In genomic region chr16:82884320-82884898, GRCh38 we compare ENCODE assay signal across 22 cellular contexts.
"Had no signal": no experiment of that assay in that cellular context is flagged by ENCODE, and none has a peak within 500 bp of the region (broad histone marks: within the 10 kb centered on the region; RNA-seq: fewer than 3 reads in every experiment).

No MANE protein-coding gene starts in this region.

- H3K9me3 ChIP-seq: body of pancreas, colonic mucosa, gastrocnemius medialis had no signal

- H3K36me3 ChIP-seq: colonic mucosa, gastrocnemius medialis, WERI-Rb-1 had no signal

- H3K4me1 ChIP-seq: body of pancreas, colonic mucosa, foreskin keratinocyte had no signal

- DNase-seq: activated B cell treated with CpG ODN at 0.5 μM for 24 hours; activated CD4-positive, alpha-beta T cell treated with anti-CD3 and anti-CD28 coated beads for 48 hours; activated CD4-positive, alpha-beta T cell treated with anti-CD3 and anti-CD28 coated beads, Interleukin-2, amount 50 U/mL, for 1 hour; activated CD4-positive, alpha-beta T cell treated with anti-CD3 and anti-CD28 coated beads, Interleukin-2, amount 50 U/mL, for 48 hours; activated CD8-positive, alpha-beta memory T cell treated with anti-CD3 and anti-CD28 coated beads for 24 hours; activated CD8-positive, alpha-beta T cell treated with anti-CD3 and anti-CD28 coated beads for 36 hours; activated effector memory CD4-positive, alpha-beta T cell treated with Interleukin-2 at 50 U/mL for 16 hours; activated gamma-delta T cell treated with Interleukin-2 at 50 U/mL for 16 hours; activated naive CD4-positive, alpha-beta T cell treated with anti-CD3 and anti-CD28 coated beads, Interleukin-2, amount 50 U/mL, for 16 hours; activated naive CD4-positive, alpha-beta T cell treated with Interleukin-2 at 50 U/mL for 16 hours; activated T-cell treated with anti-CD3 and anti-CD28 coated beads, Interleukin-2, amount 50 U/mL, for 4 hours; amniotic stem cell; body of pancreas; colonic mucosa; effector CD8-positive, alpha-beta T cell; foreskin keratinocyte; gastrocnemius medialis; glutamatergic neuron; T-helper 1 cell; T-helper 17 cell; T1000; WERI-Rb-1 had no signal

- H3K4me3 ChIP-seq: body of pancreas, colonic mucosa, gastrocnemius medialis had no signal

- H3K27ac ChIP-seq: body of pancreas, colonic mucosa, foreskin keratinocyte, gastrocnemius medialis, WERI-Rb-1 had no signal

- H3K27me3 ChIP-seq: body of pancreas, colonic mucosa, foreskin keratinocyte, gastrocnemius medialis had no signal
